Comparison of ENCODE assay signal across 21 cellular contexts in genomic region chr12:13383379-13383778, GRCh38.
DNase-seq lines count a peak whose midpoint lies in the region; ATAC-seq, FAIRE-seq and TF ChIP-seq lines count a peak whose summit lies in the region.
"Had no signal": no experiment of that assay in that cellular context is flagged by ENCODE, and none has a peak within 500 bp of the region (broad histone marks: within the 10 kb centered on the region; RNA-seq: fewer than 3 reads in every experiment).

No MANE protein-coding gene starts in this region.

- H3K36me3 ChIP-seq in bronchial epithelial cell (ENCODE audit: control insufficient read depth, insufficient read depth, low read length) (no peaks in the 10 kb centered on the region), mucosa of descending colon (ENCODE audit: low read depth) (no peaks in the 10 kb centered on the region), left ventricle myocardium inferior (no peaks in the 10 kb centered on the region)
- H3K36me3 ChIP-seq: tibial artery had no signal

- H3K4me3 ChIP-seq in bronchial epithelial cell (ENCODE audit: low read depth, low read length), result no peak overlapping the region
- H3K4me3 ChIP-seq in mucosa of descending colon, result no peak overlapping the region
- H3K4me3 ChIP-seq in coronary artery, result no peak overlapping the region
- H3K4me3 ChIP-seq in left ventricle myocardium inferior, result no peak overlapping the region
- H3K4me3 ChIP-seq: tibial artery had no signal

- H3K4me1 ChIP-seq in mucosa of descending colon (ENCODE audit: low read depth) (peaks cover 24% of the 10 kb centered on the region), left ventricle myocardium inferior (no peaks in the 10 kb centered on the region)
- H3K4me1 ChIP-seq: tibial artery had no signal

- no peak overlapping the region for H3K27ac Mint-ChIP-seq in stimulated activated naive CD8-positive, alpha-beta T cell treated with anti-CD3 and anti-CD28 coated beads, Interleukin-15, amount 100 ng/mL, for 72 hours
- H3K27ac Mint-ChIP-seq: activated naive CD8-positive, alpha-beta T cell; activated T-helper 1 cell treated with anti-CD3 and anti-CD28 coated beads, Interleukin-12 subunit alpha, Interleukin-12 subunit beta, Interleukin-2, Interleukin-4 antibody, amounts not matched to agents 30 ng/mL and 10 ng/mL and 1 ng/mL, durations not matched to agents 14 hours and 24 hours and 36 hours had no signal

- H3K27ac ChIP-seq in coronary artery (no peak overlapping the region), left ventricle myocardium inferior (replicated peaks) (no peak overlapping the region)
- H3K27ac ChIP-seq: tibial artery had no signal

- no peak for DNase-seq in stimulated activated naive CD8-positive, alpha-beta T cell treated with anti-CD3 and anti-CD28 coated beads, Interleukin-15, Interleukin-2, amounts not matched to agents 100 U/mL and 50 U/mL, for 24 hours
- no peak for DNase-seq in stimulated activated naive CD8-positive, alpha-beta T cell treated with anti-CD3 and anti-CD28 coated beads, Interleukin-15, amount 100 ng/mL, for 72 hours
- DNase-seq in bronchial epithelial cell (ENCODE audit: low read depth) (peak; percentile 85), mucosa of descending colon (peak; percentile 65 to 69 (median 65)), coronary artery (ENCODE audit: low spot score) (no peak), NCI-H187 treated with DMSO at 0.1 percent for 48 hours (lab: John Stamatoyannopoulos, UW) (no peak), glomerular visceral epithelial cell (ENCODE audit: extremely low spot score) (no peak), left ventricle myocardium inferior (no peak)
- DNase-seq: foreskin fibroblast; HCEC 1CT; IMR-90; NCI-H1694; nucleus accumbens; right cardiac atrium; RPMI8226; stimulated activated CD4-positive, alpha-beta T cell treated with anti-CD3 and anti-CD28 coated beads, Interleukin-15, amount 100 ng/mL, for 24 hours; T1000; tibial artery had no signal

- H3K27me3 ChIP-seq in bronchial epithelial cell (ENCODE audit: control insufficient read depth, insufficient read depth, low read length) (peaks cover 2% of the 10 kb centered on the region), left ventricle myocardium inferior (ENCODE audit: low read depth) (peaks cover 56% of the 10 kb centered on the region)
- H3K27me3 ChIP-seq: tibial artery had no signal

- no peaks in the 10 kb centered on the region for H3K9me3 Mint-ChIP-seq in stimulated activated naive CD8-positive, alpha-beta T cell treated with anti-CD3 and anti-CD28 coated beads, Interleukin-15, amount 100 ng/mL, for 72 hours
- H3K9me3 Mint-ChIP-seq: activated T-helper 1 cell treated with anti-CD3 and anti-CD28 coated beads, Interleukin-12 subunit alpha, Interleukin-12 subunit beta, Interleukin-2, Interleukin-4 antibody, amounts not matched to agents 30 ng/mL and 10 ng/mL and 1 ng/mL, durations not matched to agents 14 hours and 24 hours and 36 hours had no signal

- peak; percentile 32 for ATAC-seq in stimulated activated naive CD8-positive, alpha-beta T cell treated with anti-CD3 and anti-CD28 coated beads, Interleukin-15, Interleukin-2, amounts not matched to agents 100 U/mL and 50 U/mL, for 24 hours
- ATAC-seq in stimulated activated naive CD8-positive, alpha-beta T cell treated with anti-CD3 and anti-CD28 coated beads, Interleukin-15, amount 100 ng/mL, for 72 hours, result no peak
- peak; percentile 85 for ATAC-seq in mucosa of descending colon
- ATAC-seq: activated CD4-positive, CD25-positive, alpha-beta regulatory T cell treated with anti-CD3 and anti-CD28 coated beads, Interleukin-2, amount 50 U/mL, for 24 hours; right cardiac atrium had no signal

- no peak for TF ChIP-seq CTCF in bronchial epithelial cell (IDR thresholded peaks at IDR 0.05; ENCODE audit: insufficient read depth, low read length, severe bottlenecking)
- TF ChIP-seq CTCF in mucosa of descending colon (IDR thresholded peaks at IDR 0.05), result no peak
- no peak for TF ChIP-seq CTCF in coronary artery (IDR thresholded peaks at IDR 0.05)
- TF ChIP-seq CTCF in left ventricle myocardium inferior (IDR thresholded peaks at IDR 0.05; ENCODE audit: borderline replicate concordance), result no peak

- peaks cover 22% of the 10 kb centered on the region for H3K27me3 Mint-ChIP-seq in stimulated activated naive CD8-positive, alpha-beta T cell treated with anti-CD3 and anti-CD28 coated beads, Interleukin-15, amount 100 ng/mL, for 72 hours

- intact Hi-C loops in mucosa of descending colon (cut with DNase I, micrococcal nuclease) (no loop called here), left ventricle myocardium inferior (cut with micrococcal nuclease) (no loop called here)

- peak; percentile 7 for FAIRE-seq in bronchial epithelial cell (lab: Jason Lieb, UNC)

- H3K4me3 Mint-ChIP-seq in stimulated activated naive CD8-positive, alpha-beta T cell treated with anti-CD3 and anti-CD28 coated beads, Interleukin-15, amount 100 ng/mL, for 72 hours, result no peak overlapping the region
- H3K4me3 Mint-ChIP-seq: activated naive CD8-positive, alpha-beta T cell; activated T-helper 1 cell treated with anti-CD3 and anti-CD28 coated beads, Interleukin-12 subunit alpha, Interleukin-12 subunit beta, Interleukin-2, Interleukin-4 antibody, amounts not matched to agents 30 ng/mL and 10 ng/mL and 1 ng/mL, durations not matched to agents 14 hours and 24 hours and 36 hours had no signal

- no peaks in the 10 kb centered on the region for H3K4me1 Mint-ChIP-seq in stimulated activated naive CD8-positive, alpha-beta T cell treated with anti-CD3 and anti-CD28 coated beads, Interleukin-15, amount 100 ng/mL, for 72 hours

- H3K9me3 ChIP-seq in mucosa of descending colon (no peaks in the 10 kb centered on the region), left ventricle myocardium inferior (replicated peaks) (no peaks in the 10 kb centered on the region)
- H3K9me3 ChIP-seq: tibial artery had no signal

Comparison
In these comparisons a context has a peak if more than half of its experiments do, and no peak if none do; other contexts are left out.
1. DNase-seq: peak in bronchial epithelial cell (single experiment) and mucosa of descending colon (3 of 3); none in stimulated activated naive CD8-positive, alpha-beta T cell treated with anti-CD3 and anti-CD28 coated beads, Interleukin-15, Interleukin-2, amounts not matched to agents 100 U/mL and 50 U/mL, for 24 hours (single experiment), stimulated activated naive CD8-positive, alpha-beta T cell treated with anti-CD3 and anti-CD28 coated beads, Interleukin-15, amount 100 ng/mL, for 72 hours (0 of 2), coronary artery (single experiment), NCI-H187 treated with DMSO at 0.1 percent for 48 hours (single experiment), glomerular visceral epithelial cell (single experiment) and left ventricle myocardium inferior (single experiment).